In the genomic region with DNA sequence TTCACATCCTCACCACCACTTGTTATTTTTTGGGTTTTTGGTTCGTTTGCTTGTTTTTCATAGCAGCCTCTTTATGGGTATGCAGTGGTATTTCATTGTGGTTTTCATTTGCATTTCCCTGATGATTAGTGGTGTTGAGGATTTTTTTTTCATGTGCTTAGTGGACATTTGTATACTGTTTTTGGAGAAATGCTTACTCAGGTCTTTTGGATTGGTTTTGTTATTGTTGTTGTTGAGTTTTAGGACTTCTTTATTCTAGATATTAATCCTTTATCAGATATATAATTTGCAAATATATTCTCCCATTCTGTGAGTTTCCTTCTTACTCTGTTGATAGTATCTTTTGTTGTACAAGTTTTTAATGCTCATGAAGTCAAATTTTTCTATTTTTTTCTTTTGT, we compare ENCODE assay signal across 28 cellular contexts. TPM values are rescaled to one million over a fixed set of nuclear protein-coding genes. Genes with fewer than 3 reads are reported as not detected.
"Had no signal": no experiment of that assay in that cellular context is flagged by ENCODE, and none has a peak within 500 bp of the region (broad histone marks: within the 10 kb centered on the region; RNA-seq: fewer than 3 reads in every experiment).

No MANE protein-coding gene starts in this region.

- H3K4me2 ChIP-seq: SK-N-SH had no signal

- H3K9ac ChIP-seq: SK-N-SH had no signal

- H3K4me3 ChIP-seq: MG63 had no signal

- H3K27ac ChIP-seq: RWPE1 had no signal

- H3K9me3 ChIP-seq: MG63, SK-N-SH had no signal

- H3K36me3 ChIP-seq: MG63 had no signal

- DNase-seq: Karpas-422; KBM-7; MG63; NCI-H1092; NCI-H1105 treated with DMSO at 0.1 percent for 48 hours; NCI-H1417 treated with DMSO at 0.1 percent for 48 hours; NCI-H146; NCI-H1694 treated with DMSO at 0.1 percent for 48 hours; NCI-H1930; NCI-H2081; NCI-H2107; NCI-H2227 treated with DMSO at 0.1 percent for 48 hours; NCI-H524 treated with DMSO at 0.1 percent for 48 hours; NCI-H69; NCI-H774; NK-92 treated with Interleukin-12 subunit alpha and Interleukin-12 subunit beta, amount 100 ng/mL, for 24 hours; PC-3; SHP77; SK-N-SH; SW 1271; T-cell had no signal

- ATAC-seq: Panc1, PC-3, T-cell had no signal

RNA-seq across cellular contexts. Expression of gene GAD2, which starts 42.8 kb away (rescaled TPM):
- total RNA-seq: HT-29, NCI-H460, OCI-LY7, PC-3, SK-MEL-5, T-cell had no signal
- polyA plus RNA-seq: IgD-negative memory B cell, SK-N-SH had no signal
